Comparison of ENCODE assay signal across 14 cellular contexts in genomic region chr17:77681820-77682219, GRCh38.
DNase-seq lines count a peak whose midpoint lies in the region; ATAC-seq and TF ChIP-seq lines count a peak whose summit lies in the region.
"Had no signal": no experiment of that assay in that cellular context is flagged by ENCODE, and none has a peak within 500 bp of the region (broad histone marks: within the 10 kb centered on the region; RNA-seq: fewer than 3 reads in every experiment).

No MANE protein-coding gene starts in this region.

- ATAC-seq in HG02852 (IDR thresholded peaks at IDR 0.05; ENCODE audit: unreplicated experiment) (no peak), HG03097 (IDR thresholded peaks at IDR 0.05; ENCODE audit: low FRiP score, unreplicated experiment) (no peak)

- H3K4me3 ChIP-seq in astrocyte of the cerebellum (ENCODE audit: low read depth, low read length) (no peak overlapping the region), right atrium auricular region (no peak overlapping the region), transverse colon (no peak overlapping the region)
- H3K4me3 ChIP-seq: cardiac muscle cell, esophagus squamous epithelium had no signal

- no peak for TF ChIP-seq CTCF in astrocyte of the cerebellum (IDR thresholded peaks at IDR 0.05; ENCODE audit: low read depth, low read length, missing control alignments)
- TF ChIP-seq CTCF in right atrium auricular region (IDR thresholded peaks at IDR 0.05), result no peak
- peak in 1 of 5 experiments; percentile 15 for TF ChIP-seq CTCF in transverse colon (IDR thresholded peaks at IDR 0.05)

- H3K27ac ChIP-seq in right atrium auricular region (peak overlapping the region; percentile 69 to 79), transverse colon (peak overlapping the region in 3 of 4 donors; percentile 26 to 46 (median 41))
- H3K27ac ChIP-seq: cardiac muscle cell had no signal

- H3K4me1 ChIP-seq in right atrium auricular region (peaks cover 0 to 38% of the 10 kb centered on the region in 2 donors), transverse colon (peaks cover 0 to 4% (median 2%) of the 10 kb centered on the region in 4 donors)

- no peak for TF ChIP-seq POLR2A in transverse colon (IDR thresholded peaks at IDR 0.05)

- WGBS in transverse colon (ENCODE audit: low coverage in 1 of 2), 2 donors, result 40% methylated on average over 7 of the region's 7 CpGs; no CpG with 5 or more reads in 1 of the 2 donors

- TF ChIP-seq EP300 in transverse colon (IDR thresholded peaks at IDR 0.05; ENCODE audit: low read depth), result no peak

- in situ Hi-C loops in astrocyte of the cerebellum (cut with HindIII; ENCODE audit: low sequenced_read_pairs), result no loop called here
- in situ Hi-C loops in transverse colon (cut with MboI; ENCODE audit: low pct_ligation_motif_present in 1 of 4, low pct_unique_long_range_greater_than_20kb in 1 of 4, low sequenced_read_pairs in 3 of 4), result no loop called here

- no peaks in the 10 kb centered on the region for H3K36me3 ChIP-seq in right atrium auricular region
- no peaks in the 10 kb centered on the region for H3K36me3 ChIP-seq in transverse colon
- H3K36me3 ChIP-seq: cardiac muscle cell, esophagus squamous epithelium had no signal

- H3K9me3 ChIP-seq in right atrium auricular region (no peaks in the 10 kb centered on the region), transverse colon (no peaks in the 10 kb centered on the region)
- H3K9me3 ChIP-seq: esophagus squamous epithelium had no signal

- intact Hi-C loops in transverse colon (cut with DNase I; ENCODE audit: low total_unique reads), result no loop called here

- peak; percentile 3 for DNase-seq in NCI-H1105 treated with DMSO at 0.1 percent for 48 hours (lab: John Stamatoyannopoulos, UW)
- no peak for DNase-seq in NCI-H1105 (lab: John Stamatoyannopoulos, UW)
- DNase-seq in astrocyte of the cerebellum (ENCODE audit: low read depth), result peak; percentile 3
- DNase-seq in right atrium auricular region (ENCODE audit: low spot score), result no peak
- DNase-seq in transverse colon, result peak; percentile 52
- DNase-seq in stimulated activated CD4-positive, alpha-beta T cell treated with anti-CD3 and anti-CD28 coated beads, Interleukin-12 subunit alpha, Interleukin-12 subunit beta, amount 100 ng/mL, for 4 hours, result no peak
- DNase-seq: activated CD4-positive, alpha-beta T cell treated with anti-CD3 and anti-CD28 coated beads for 4 hours; esophagus squamous epithelium; HFFc6; NCI-H510A; stimulated activated CD4-positive, alpha-beta T cell treated with anti-CD3 and anti-CD28 coated beads, Interleukin-2, amount 100 ng/mL, for 48 hours had no signal

- no peaks in the 10 kb centered on the region for H3K27me3 ChIP-seq in right atrium auricular region
- no peaks in the 10 kb centered on the region for H3K27me3 ChIP-seq in transverse colon
- H3K27me3 ChIP-seq: cardiac muscle cell had no signal

Comparison
In these comparisons a context has a peak if more than half of its experiments do, and no peak if none do; other contexts are left out.
1. DNase-seq: peak in NCI-H1105 treated with DMSO at 0.1 percent for 48 hours (single experiment), astrocyte of the cerebellum (single experiment) and transverse colon (single experiment); none in NCI-H1105 (single experiment), right atrium auricular region (single experiment) and stimulated activated CD4-positive, alpha-beta T cell treated with anti-CD3 and anti-CD28 coated beads, Interleukin-12 subunit alpha, Interleukin-12 subunit beta, amount 100 ng/mL, for 4 hours (single experiment).